ENCODE assay signal across 8 cellular contexts in genomic region chr12:132560831-132561783, GRCh38. TPM values are rescaled to one million over a fixed set of nuclear protein-coding genes. Genes with fewer than 3 reads are reported as not detected.
A peak's percentile ranks its signal among the peaks of the same experiment; 100 is the strongest.
DNase-seq lines count a peak whose midpoint lies in the region; ATAC-seq and TF ChIP-seq lines count a peak whose summit lies in the region.

No MANE protein-coding gene starts in this region.

- peaks cover 9% of the 10 kb centered on the region; the same call in 1 of the 2 replicates for H3F3A ChIP-seq in PC-9 (ENCODE audit: insufficient read depth, low read depth)

- no peak overlapping the region for H3K27ac ChIP-seq in PC-9
- H3K27ac ChIP-seq in osteoblast (ENCODE audit: low read depth, low read length): no peak overlapping the region
- no peak overlapping the region for H3K27ac ChIP-seq in thyroid gland

- peaks cover 44% of the 10 kb centered on the region for H4K20me1 ChIP-seq in PC-9 (ENCODE audit: insufficient read depth)
- peaks cover 12% of the 10 kb centered on the region for H4K20me1 ChIP-seq in osteoblast (ENCODE audit: insufficient read depth, low read length)

- peaks cover 18% of the 10 kb centered on the region for H3K36me3 Mint-ChIP-seq in activated T-cell treated with anti-CD3 and anti-CD28 coated beads, Interleukin-2, amount 50 U/mL, for 24 hours (ENCODE audit: low read depth)

- H3K27me3 ChIP-seq in PC-9 (ENCODE audit: insufficient read depth, low read depth) (no peaks in the 10 kb centered on the region), osteoblast (ENCODE audit: insufficient read depth, low read length) (peaks cover 18% of the 10 kb centered on the region), thyroid gland (no peaks in the 10 kb centered on the region)

- CTCF ChIA-PET in PC-9 (lab: Charles Lee): interaction anchor here (0.6 to 1.0 kb wide), 3 partner anchors 29 to 725 kb away, joined by 3 to 5 read pairs (median 3); no protein-coding TSS in a partner anchor

- peak; percentile 33 for DNase-seq in DMS 273 treated with DMSO at 0.1 percent for 48 hours (lab: John Stamatoyannopoulos, UW)
- DNase-seq in Jurkat, Clone E6-1 (ENCODE audit: low read depth, low spot score): peak; percentile 60
- DNase-seq in PC-9: peak; percentile 72 to 79
- peak; percentile 86 for DNase-seq in activated T-cell treated with anti-CD3 and anti-CD28 coated beads, Interleukin-2, amount 50 U/mL, for 24 hours
- DNase-seq in fibroblast of pulmonary artery (ENCODE audit: low read depth): peak; percentile 61
- peak; percentile 99 for DNase-seq in osteoblast (ENCODE audit: insufficient read length, low spot score, missing footprints)
- peak; percentile 35 to 47 for DNase-seq in thyroid gland

- H3K4me2 ChIP-seq in PC-9: peak overlapping the region; percentile 88
- peak overlapping the region; percentile 45 for H3K4me2 ChIP-seq in osteoblast (ENCODE audit: insufficient read depth, low read length)

- H3K27me3 Mint-ChIP-seq in activated T-cell treated with anti-CD3 and anti-CD28 coated beads, Interleukin-2, amount 50 U/mL, for 24 hours: peaks cover 16% of the 10 kb centered on the region

- H2AFZ ChIP-seq in PC-9 (no peak overlapping the region), osteoblast (ENCODE audit: low read length) (no peak overlapping the region)

- TSS peak; percentile 24 for BruUV-seq in PC-9 (replicated peaks; lab: Mats Ljungman, UMichigan)

- no peak for ATAC-seq in GM21360 (IDR thresholded peaks at IDR 0.05; ENCODE audit: unreplicated experiment)

- no peak for TF ChIP-seq POLR2A in thyroid gland (IDR thresholded peaks at IDR 0.05)

- no peaks in the 10 kb centered on the region for H3K9me3 Mint-ChIP-seq in activated T-cell treated with anti-CD3 and anti-CD28 coated beads, Interleukin-2, amount 50 U/mL, for 24 hours

- peak overlapping the region; percentile 88 for H3K4me3 ChIP-seq in Jurkat, Clone E6-1 (ENCODE audit: low read length)
- H3K4me3 ChIP-seq in PC-9 (peak overlapping the region; percentile 70), fibroblast of pulmonary artery (replicated peaks; ENCODE audit: low read depth, low read length) (peak overlapping the region; percentile 51), osteoblast (ENCODE audit: insufficient read depth, low read length) (peak overlapping the region; percentile 61), thyroid gland (replicated peaks in 1 of 3) (peak overlapping the region in 1 of 3 donors; percentile 39)

- no peaks in the 10 kb centered on the region for H3K9me2 ChIP-seq in PC-9 (ENCODE audit: insufficient read depth)

- POLR2A ChIA-PET in PC-9 (lab: Charles Lee; ENCODE audit: unreplicated experiment): no interaction called here

- intact Hi-C loops in PC-9 (cut with micrococcal nuclease; ENCODE audit: unreplicated experiment): loop anchor here (1.0 to 5.0 kb wide), 4 partner anchors 39 to 409 kb away; no protein-coding TSS in a partner anchor
- intact Hi-C loops in thyroid gland (cut with DNase I): no loop called here

- H3K27ac Mint-ChIP-seq in activated T-cell treated with anti-CD3 and anti-CD28 coated beads, Interleukin-2, amount 50 U/mL, for 24 hours: peak overlapping the region; percentile 26

- 5 to 61% methylated on average over 4 to 10 of the region's 38 CpGs for WGBS in thyroid gland, 2 donors

- no peaks in the 10 kb centered on the region for H3K36me3 ChIP-seq in PC-9 (ENCODE audit: low read depth)
- H3K36me3 ChIP-seq in osteoblast (ENCODE audit: insufficient read depth, low read length): no peaks in the 10 kb centered on the region
- H3K36me3 ChIP-seq in thyroid gland: no peaks in the 10 kb centered on the region

- H3K79me2 ChIP-seq in PC-9 (ENCODE audit: low read depth): peaks cover 7% of the 10 kb centered on the region; the same call in 1 of the 2 replicates
- H3K79me2 ChIP-seq in osteoblast (ENCODE audit: insufficient read depth, low read length): no peaks in the 10 kb centered on the region

- peak overlapping the region; percentile 83 for H3K4me3 Mint-ChIP-seq in activated T-cell treated with anti-CD3 and anti-CD28 coated beads, Interleukin-2, amount 50 U/mL, for 24 hours

- H3K4me1 ChIP-seq in PC-9 (replicated peaks; ENCODE audit: insufficient read depth) (no peaks in the 10 kb centered on the region), osteoblast (ENCODE audit: insufficient read depth, low read length) (no peaks in the 10 kb centered on the region), thyroid gland (peaks cover 10 to 21% of the 10 kb centered on the region in 2 donors)

- H3K4me1 Mint-ChIP-seq in activated T-cell treated with anti-CD3 and anti-CD28 coated beads, Interleukin-2, amount 50 U/mL, for 24 hours (ENCODE audit: low read depth): peaks cover 17% of the 10 kb centered on the region

- TF ChIP-seq CTCF in PC-9 (conservative IDR thresholded peaks at IDR 0.05) (peak; percentile 97), fibroblast of pulmonary artery (IDR thresholded peaks at IDR 0.05; ENCODE audit: low read length, missing control alignments) (peak; percentile 65), osteoblast (IDR thresholded peaks at IDR 0.05; ENCODE audit: extremely low read depth, low read depth, low read length) (peak; percentile 59), thyroid gland (IDR thresholded peaks at IDR 0.05) (peak; percentile 10 to 64 (median 40))

- H3K9me3 ChIP-seq in PC-9 (ENCODE audit: insufficient read depth, low read depth): no peaks in the 10 kb centered on the region
- no peaks in the 10 kb centered on the region for H3K9me3 ChIP-seq in osteoblast (ENCODE audit: low read depth, low read length)
- H3K9me3 ChIP-seq in thyroid gland: no peaks in the 10 kb centered on the region

RNA-seq across cellular contexts. Expression of gene LRCOL1, which starts 49.3 kb away (rescaled TPM):
- polyA plus RNA-seq in Jurkat, Clone E6-1 (2012; ENCODE audit: insufficient read depth, insufficient read length): not detected
- total RNA-seq in PC-9 (2021) (not detected in 2 replicates), osteoblast (not detected in 2 replicates), thyroid gland (1 to 10 TPM in 2 of 4 donors, under 1 TPM in 1, not detected in 1; 0.89 to 3.2 (median 3.2) TPM)

RNA-seq across cellular contexts. Expression of gene P2RX2, which starts 57.5 kb away (rescaled TPM):
- polyA plus RNA-seq in Jurkat, Clone E6-1 (2012; ENCODE audit: insufficient read depth, insufficient read length): not detected
- total RNA-seq in PC-9 (2021): not detected in 2 replicates
- total RNA-seq in osteoblast: not detected in 2 replicates
- under 1 TPM in 1 of 4 donors, not detected in 3; 0.45 TPM for total RNA-seq in thyroid gland

Comparison
In these comparisons a context has a peak if more than half of its experiments do, and no peak if none do; other contexts are left out.
1. DNase-seq: peak in every context shown above with its lines; median percentile 99 in osteoblast; 86 in activated T-cell treated with anti-CD3 and anti-CD28 coated beads, Interleukin-2, amount 50 U/mL, for 24 hours; 76 in PC-9; 61 in fibroblast of pulmonary artery; 60 in Jurkat, Clone E6-1; 41 in thyroid gland; 33 in DMS 273 treated with DMSO at 0.1 percent for 48 hours.
2. CTCF ChIP-seq: peak in every context shown above with its lines; median percentile 97 in PC-9; 65 in fibroblast of pulmonary artery; 59 in osteoblast; 40 in thyroid gland.